ENCODE assay signal across 2 cellular contexts in genomic region chr19:6318772-6319171, GRCh38.
TF ChIP-seq lines count a peak whose summit lies in the region.

No MANE protein-coding gene starts in this region.

TF ChIP-seq in IMR-90, 13 proteins besides CTCF, POLR2A, EP300 and RAD21:
- TF ChIP-seq MAFK (IDR thresholded peaks at IDR 0.05; ENCODE audit: low read depth, low read length) (no peak), RFX5 (IDR thresholded peaks at IDR 0.05; ENCODE audit: low read depth, low read length) (no peak), SMC3 (IDR thresholded peaks at IDR 0.05; ENCODE audit: low read depth, low read length) (no peak), BHLHE40 (IDR thresholded peaks at IDR 0.05; ENCODE audit: low read depth, low read length) (no peak), USF2 (IDR thresholded peaks at IDR 0.05; ENCODE audit: low read depth, low read length) (no peak), MXI1 (IDR thresholded peaks at IDR 0.05; ENCODE audit: borderline replicate concordance, low read depth, low read length) (no peak), CEBPB (IDR thresholded peaks at IDR 0.05; ENCODE audit: low read depth, low read length) (no peak), RCOR1 (IDR thresholded peaks at IDR 0.05; ENCODE audit: insufficient replicate concordance, low read length) (no peak), MAZ (IDR thresholded peaks at IDR 0.05; ENCODE audit: borderline replicate concordance, low read depth, low read length) (no peak), ELK1 (IDR thresholded peaks at IDR 0.05; ENCODE audit: borderline replicate concordance, low read depth, low read length) (no peak), FOS (IDR thresholded peaks at IDR 0.05; ENCODE audit: low read depth, low read length) (no peak), NFE2L2 (IDR thresholded peaks at IDR 0.05; ENCODE audit: low read depth, low read length) (no peak), CHD1 (IDR thresholded peaks at IDR 0.05; ENCODE audit: low read depth, low read length) (no peak)

TF ChIP-seq in K562, 482 proteins besides CTCF, POLR2A, EP300 and RAD21:
- TF ChIP-seq ILF3 (IDR thresholded peaks at IDR 0.05; ENCODE audit: borderline replicate concordance) (no peak), NCOA4 (IDR thresholded peaks at IDR 0.05; ENCODE audit: partially characterized antibody) (no peak), ARID4B (CRISPR knock-in tag; IDR thresholded peaks at IDR 0.05) (no peak), ZNF766 (CRISPR knock-in tag; conservative IDR thresholded peaks at IDR 0.05) (no peak), PHTF2 (CRISPR knock-in tag; IDR thresholded peaks at IDR 0.05) (no peak), ZC3H11A (IDR thresholded peaks at IDR 0.05; ENCODE audit: low read depth, low read length) (no peak), XRCC3 (IDR thresholded peaks at IDR 0.05) (no peak)
